2 cellular contexts compared by ENCODE assay signal in genomic region chr6:166076625-166077024, GRCh38.
TF ChIP-seq lines count a peak whose summit lies in the region.

No MANE protein-coding gene starts in this region.

TF ChIP-seq in HCT116, 20 proteins besides CTCF, POLR2A, EP300 and RAD21:
- no peak for TF ChIP-seq CBX3 (IDR thresholded peaks at IDR 0.05; ENCODE audit: low read depth)
- no peak for TF ChIP-seq POLR2AphosphoS5 (IDR thresholded peaks at IDR 0.05; ENCODE audit: low read depth, low read length)

TF ChIP-seq in GM12878, 131 proteins besides CTCF, POLR2A, EP300 and RAD21:
- TF ChIP-seq TBL1XR1 (IDR thresholded peaks at IDR 0.05; ENCODE audit: low read depth, low read length) (no peak), WRNIP1 (IDR thresholded peaks at IDR 0.05; ENCODE audit: borderline replicate concordance, low read depth, low read length) (no peak), CHD4 (IDR thresholded peaks at IDR 0.05) (no peak), MAX (IDR thresholded peaks at IDR 0.05; ENCODE audit: low read depth, low read length) (no peak), FOXK2 (IDR thresholded peaks at IDR 0.05) (no peak), IRF3 (IDR thresholded peaks at IDR 0.05) (no peak), IRF4 (IDR thresholded peaks at IDR 0.05; ENCODE audit: low read depth, low read length) (no peak), RUNX3 (IDR thresholded peaks at IDR 0.05; ENCODE audit: low read length) (no peak), ELK1 (IDR thresholded peaks at IDR 0.05; ENCODE audit: low read depth, low read length) (no peak), ZNF207 (IDR thresholded peaks at IDR 0.05; ENCODE audit: borderline replicate concordance) (no peak), CREM (IDR thresholded peaks at IDR 0.05; ENCODE audit: low read depth) (no peak), CHD1 (IDR thresholded peaks at IDR 0.05; ENCODE audit: low read depth, low read length) (no peak), YY1 (IDR thresholded peaks at IDR 0.05; ENCODE audit: low read depth, low read length) (no peak), CBX3 (IDR thresholded peaks at IDR 0.05; ENCODE audit: borderline replicate concordance, low read depth) (no peak), ZBTB11 (CRISPR knock-in tag; IDR thresholded peaks at IDR 0.05) (no peak)
